Comparison of ENCODE assay signal across 8 cellular contexts in genomic region chr4:82798168-82799005, GRCh38. TPM values are rescaled to one million over a fixed set of nuclear protein-coding genes. Genes with fewer than 3 reads are reported as not detected.
DNase-seq lines count a peak whose midpoint lies in the region; ATAC-seq and TF ChIP-seq lines count a peak whose summit lies in the region.

TSS of gene SCD5 (minus strand) at chr4:82798796. CDS start at chr4:82798537, 259 bp downstream.

- peak within 1 kb of the TSS; percentile 88 for H3K4me3 ChIP-seq in DOHH2 (ENCODE audit: low read length)
- peak within 1 kb of the TSS; percentile 60 to 79 for H3K4me3 ChIP-seq in vagina

- DNase-seq in SKM-1 (lab: John Stamatoyannopoulos, UW; ENCODE audit: unreplicated experiment) (peak; percentile 48), left ventricle myocardium superior (peak; percentile 82), progenitor cell of endocrine pancreas (ENCODE audit: low spot score, unreplicated experiment) (peak; percentile 36), vagina (ENCODE audit: extremely low spot score in 2 of 2) (peak in 1 of 2 donors; percentile 87)

- TF ChIP-seq CTCF in DOHH2 (IDR thresholded peaks at IDR 0.05; ENCODE audit: low read depth, low read length, poor library complexity, severe bottlenecking), result no peak
- peak; percentile 9 for TF ChIP-seq CTCF in progenitor cell of endocrine pancreas (IDR thresholded peaks at IDR 0.05; ENCODE audit: unreplicated experiment)
- TF ChIP-seq CTCF in vagina (IDR thresholded peaks at IDR 0.05), result no peak

- no peaks in the 10 kb centered on the region for H3K9me2 ChIP-seq in DOHH2 (replicated peaks; ENCODE audit: control insufficient read depth, low read length)

- H3K9me3 ChIP-seq in DOHH2 (ENCODE audit: control insufficient read depth, insufficient read depth, low read length) (no peaks in the 10 kb centered on the region), vagina (no peaks in the 10 kb centered on the region)

- H3K27me3 ChIP-seq in DOHH2 (ENCODE audit: control insufficient read depth, low read length) (no peaks in the 10 kb centered on the region), vagina (no peaks in the 10 kb centered on the region)

- H3K27ac ChIP-seq in DOHH2 (ENCODE audit: low read depth, low read length), result peak within 1 kb of the TSS; percentile 28; the same call in 1 of the 2 replicates
- H3K27ac ChIP-seq in angular gyrus (ENCODE audit: low read depth, low read length), result peak within 1 kb of the TSS; percentile 85
- peak within 1 kb of the TSS; percentile 39 for H3K27ac ChIP-seq in vagina

- H3K27ac Mint-ChIP-seq in progenitor cell of endocrine pancreas, result no peak within 1 kb of the TSS

- 0 out of 2 replicates have a peak, but pooled peaks have one; percentile 18 for TF ChIP-seq EP300 in Ishikawa (IDR thresholded peaks at IDR 0.05; ENCODE audit: borderline replicate concordance)

- peaks cover 5% of the 10 kb centered on the region for H3K36me3 Mint-ChIP-seq in progenitor cell of endocrine pancreas (ENCODE audit: insufficient read depth)

- peak within 1 kb of the TSS; percentile 67 for H3K4me2 ChIP-seq in DOHH2 (ENCODE audit: low read length)

- H3K4me1 Mint-ChIP-seq in progenitor cell of endocrine pancreas (ENCODE audit: low read depth), result peaks cover 9% of the 10 kb centered on the region

- intact Hi-C loops in left ventricle myocardium superior (cut with micrococcal nuclease) (no loop called here), vagina (cut with DNase I) (no loop called here)

- H3K79me2 ChIP-seq in DOHH2 (ENCODE audit: control insufficient read depth, low read length), result peaks cover 37% of the 10 kb centered on the region

- no peaks in the 10 kb centered on the region; the same call in 1 of the 2 replicates for H3K36me3 ChIP-seq in DOHH2 (ENCODE audit: control insufficient read depth, low read length)
- no peaks in the 10 kb centered on the region for H3K36me3 ChIP-seq in vagina

- TF ChIP-seq POLR2A in vagina (IDR thresholded peaks at IDR 0.05), result peak in 1 of 2 donors; percentile 36

- H4K20me1 ChIP-seq in DOHH2 (ENCODE audit: control insufficient read depth, insufficient read depth, low read depth, low read length), result no peaks in the 10 kb centered on the region

- H3K9me3 Mint-ChIP-seq in progenitor cell of endocrine pancreas (ENCODE audit: low read depth), result no peaks in the 10 kb centered on the region

- H3F3A ChIP-seq in DOHH2 (ENCODE audit: control insufficient read depth, insufficient read depth), result 0 out of 2 replicates have a peak, but pooled peaks cover 2% of the 10 kb centered on the region

- peak; percentile 79 for ATAC-seq in GM21717 (IDR thresholded peaks at IDR 0.05; ENCODE audit: unreplicated experiment)
- peak; percentile 97 for ATAC-seq in left ventricle myocardium superior

- H3K4me1 ChIP-seq in DOHH2 (ENCODE audit: control insufficient read depth, low read length) (peaks cover 22% of the 10 kb centered on the region), vagina (peaks cover 20% of the 10 kb centered on the region)

- H3K27me3 Mint-ChIP-seq in progenitor cell of endocrine pancreas, result peaks cover 71% of the 10 kb centered on the region

- no peak; the same call in 1 of the 2 replicates for TF ChIP-seq RAD21 in Ishikawa (IDR thresholded peaks at IDR 0.05; ENCODE audit: low read depth)

- peak within 1 kb of the TSS; percentile 82 for H3K4me3 Mint-ChIP-seq in progenitor cell of endocrine pancreas (ENCODE audit: low read depth)

TF ChIP-seq in Ishikawa, 13 proteins besides CTCF, POLR2A, EP300 and RAD21:
- TF ChIP-seq ZBTB7A (IDR thresholded peaks at IDR 0.05; ENCODE audit: low read depth), result peak; percentile 26; the same call in 1 of the 2 replicates
- TF ChIP-seq USF1 (IDR thresholded peaks at IDR 0.05), result no peak
- peak; percentile 60 for TF ChIP-seq TCF12 (IDR thresholded peaks at IDR 0.05; ENCODE audit: low read depth)
- TF ChIP-seq YY1 (IDR thresholded peaks at IDR 0.05; ENCODE audit: low read depth), result peak; percentile 48; the same call in 1 of the 2 replicates
- peak; percentile 49 for TF ChIP-seq MAX (IDR thresholded peaks at IDR 0.05)
- TF ChIP-seq CREB1 (IDR thresholded peaks at IDR 0.05; ENCODE audit: low read depth), result no peak
- TF ChIP-seq REST (IDR thresholded peaks at IDR 0.05; ENCODE audit: low read depth), result no peak
- TF ChIP-seq TEAD4 (IDR thresholded peaks at IDR 0.05), result 0 out of 2 replicates have a peak, but pooled peaks have one; percentile 3
- peak; percentile 37; the same call in 1 of the 2 replicates for TF ChIP-seq NFIC (IDR thresholded peaks at IDR 0.05)
- no peak for TF ChIP-seq CEBPB (IDR thresholded peaks at IDR 0.05)
- no peak for TF ChIP-seq FOXM1 (IDR thresholded peaks at IDR 0.05; ENCODE audit: borderline replicate concordance, low read depth)
- TF ChIP-seq TAF1 (IDR thresholded peaks at IDR 0.05; ENCODE audit: low read depth), result peak; percentile 62; the same call in 1 of the 2 replicates

RNA-seq across cellular contexts. Expression of gene SCD5, which starts in this region (rescaled TPM):
- total RNA-seq in left ventricle myocardium superior (2.7 TPM), progenitor cell of endocrine pancreas (14.6 and 15.7 TPM in 2 replicates), vagina (16.9 TPM)

Comparison
In these comparisons a context has a peak if more than half of its experiments do, and no peak if none do; other contexts are left out.
1. H3K27ac ChIP-seq: peak in every context shown above with its lines; median percentile 85 in angular gyrus; 39 in vagina; 28 in DOHH2.